Comparison of ENCODE assay signal across 15 cellular contexts in genomic region chr13:66407159-66407558, GRCh38.
DNase-seq lines count a peak whose midpoint lies in the region; ATAC-seq and TF ChIP-seq lines count a peak whose summit lies in the region.
"Had no signal": no experiment of that assay in that cellular context is flagged by ENCODE, and none has a peak within 500 bp of the region (broad histone marks: within the 10 kb centered on the region; RNA-seq: fewer than 3 reads in every experiment).

No MANE protein-coding gene starts in this region.

- no peak overlapping the region for H3K23ac ChIP-seq in neuronal stem cell (ENCODE audit: low read depth, low read length, poor library complexity)

- H3K18ac ChIP-seq in neuronal stem cell (ENCODE audit: low read length) = no peak overlapping the region

- H3K9me2 ChIP-seq in GM23338 (ENCODE audit: insufficient read depth) = no peaks in the 10 kb centered on the region

- no peak overlapping the region for H2BK15ac ChIP-seq in neuronal stem cell (ENCODE audit: low read length)

- peaks cover 9% of the 10 kb centered on the region for H3K4me1 ChIP-seq in GM23338 (ENCODE audit: insufficient read depth)
- peaks cover 1 to 12% of the 10 kb centered on the region in 2 donors for H3K4me1 ChIP-seq in neuronal stem cell (ENCODE audit: control insufficient read depth in 2 of 2, insufficient read depth in 1 of 2, low read depth in 1 of 2, low read length in 2 of 2)
- no peaks in the 10 kb centered on the region for H3K4me1 ChIP-seq in prostate gland (replicated peaks)
- no peaks in the 10 kb centered on the region for H3K4me1 ChIP-seq in Caco-2
- H3K4me1 ChIP-seq: BLaER1 had no signal

- H3K14ac ChIP-seq in neuronal stem cell (ENCODE audit: low read length) = no peak overlapping the region

- TF ChIP-seq POLR2A in prostate gland (IDR thresholded peaks at IDR 0.05) = no peak

- no peak overlapping the region for H4K8ac ChIP-seq in neuronal stem cell (ENCODE audit: low read depth, low read length)

- H3K4me3 ChIP-seq in GM23338 (no peak overlapping the region), neuronal stem cell (ENCODE audit: low read length in 2 of 2) (no peak overlapping the region), prostate gland (no peak overlapping the region), Caco-2 (ENCODE audit: low read depth, low read length) (no peak overlapping the region)
- H3K4me3 ChIP-seq: BLaER1 had no signal

- H3K27me3 Mint-ChIP-seq in GM23338 (ENCODE audit: insufficient read depth, low read depth, poor library complexity) = no peaks in the 10 kb centered on the region
- H3K27me3 Mint-ChIP-seq in Caco-2 (ENCODE audit: insufficient read depth, unreplicated experiment) = peaks cover 10% of the 10 kb centered on the region

- intact Hi-C loops in prostate gland (cut with DNase I) (no loop called here), Caco-2 (cut with micrococcal nuclease; ENCODE audit: unreplicated experiment) (no loop called here)

- no peak overlapping the region for H2BK5ac ChIP-seq in neuronal stem cell (ENCODE audit: low read length)

- no peaks in the 10 kb centered on the region for H3K27me3 ChIP-seq in GM23338 (ENCODE audit: insufficient read depth)
- H3K27me3 ChIP-seq in neuronal stem cell (ENCODE audit: control insufficient read depth in 3 of 3, insufficient read depth in 3 of 3, low read depth in 1 of 3, low read length in 3 of 3) = no peaks in the 10 kb centered on the region
- no peaks in the 10 kb centered on the region for H3K27me3 ChIP-seq in prostate gland (replicated peaks; ENCODE audit: insufficient read depth)
- H3K27me3 ChIP-seq in Caco-2 (replicated peaks; ENCODE audit: control insufficient read depth, insufficient read depth, low read length) = no peaks in the 10 kb centered on the region
- H3K27me3 ChIP-seq: BLaER1 had no signal

- H3K4me3 Mint-ChIP-seq in GM23338 (no peak overlapping the region), Caco-2 (ENCODE audit: unreplicated experiment) (no peak overlapping the region)

- no CpG with 5 or more reads among the region's 3 CpGs for WGBS in neuronal stem cell (ENCODE audit: extremely low coverage in 2 of 2, insufficient read length in 2 of 2, insufficient replicate concordance in 1 of 2), 2 donors
- 23% methylated on average over 3 of the region's 3 CpGs for WGBS in prostate gland

- H3K4me1 Mint-ChIP-seq in GM23338 (peaks cover 17% of the 10 kb centered on the region), Caco-2 (ENCODE audit: low read depth, unreplicated experiment) (no peaks in the 10 kb centered on the region)

- no peaks in the 10 kb centered on the region for H3F3A ChIP-seq in GM23338 (replicated peaks; ENCODE audit: low read depth)

- DNase-seq in GM23338 (ENCODE audit: low spot score) (no peak), astrocyte of the hippocampus (ENCODE audit: low read depth, low spot score) (peak; percentile 55), iris pigment epithelial cell (ENCODE audit: low read depth) (peak; percentile 28), neuronal stem cell (ENCODE audit: low spot score) (peak; percentile 27), prostate gland (ENCODE audit: low spot score) (no peak), left lobe of liver (ENCODE audit: low spot score) (no peak), Caco-2 (no peak)
- DNase-seq: 8988T, EL, Karpas-422, NCI-H1105 treated with DMSO at 0.1 percent for 48 hours, NCI-H187, NCI-H774 had no signal

- no peak overlapping the region for H3K9ac ChIP-seq in neuronal stem cell (ENCODE audit: low read depth, low read length, poor library complexity)
- H3K9ac ChIP-seq: BLaER1 had no signal

- H3K9me3 ChIP-seq in neuronal stem cell (replicated peaks in 1 of 2; ENCODE audit: control insufficient read depth in 2 of 2, insufficient read depth in 1 of 2, low read depth in 1 of 2, low read length in 2 of 2) = no peaks in the 10 kb centered on the region
- H3K9me3 ChIP-seq in prostate gland = no peaks in the 10 kb centered on the region
- no peaks in the 10 kb centered on the region for H3K9me3 ChIP-seq in Caco-2
- H3K9me3 ChIP-seq: BLaER1 had no signal

- 0 out of 2 replicates have a peak overlapping the region, but pooled peaks have one; percentile 15 for H3K4me2 ChIP-seq in GM23338
- H3K4me2 ChIP-seq in neuronal stem cell (ENCODE audit: insufficient read depth, low read length, poor library complexity, severe bottlenecking) = no peak overlapping the region
- H3K4me2 ChIP-seq: BLaER1 had no signal

- no peaks in the 10 kb centered on the region for H4K20me1 ChIP-seq in GM23338 (replicated peaks; ENCODE audit: insufficient read depth)
- H4K20me1 ChIP-seq: BLaER1 had no signal

- BruUV-seq in Caco-2 (replicated peaks; lab: Mats Ljungman, UMichigan) = no TSS peak

- H3K36me3 ChIP-seq in GM23338 (ENCODE audit: insufficient read depth) (no peaks in the 10 kb centered on the region), neuronal stem cell (replicated peaks in 1 of 2; ENCODE audit: control insufficient read depth in 2 of 2, insufficient read depth in 2 of 2, low read length in 2 of 2) (no peaks in the 10 kb centered on the region), prostate gland (no peaks in the 10 kb centered on the region), Caco-2 (ENCODE audit: control insufficient read depth, insufficient read depth, low read length) (no peaks in the 10 kb centered on the region)
- H3K36me3 ChIP-seq: BLaER1 had no signal

- H3K9me3 Mint-ChIP-seq in GM23338 = no peaks in the 10 kb centered on the region
- H3K9me3 Mint-ChIP-seq in Caco-2 (ENCODE audit: unreplicated experiment) = no peaks in the 10 kb centered on the region

- H2AFZ ChIP-seq in GM23338 (no peak overlapping the region), neuronal stem cell (ENCODE audit: low read length) (peak overlapping the region; percentile 71)

- H3K36me3 Mint-ChIP-seq in GM23338 (ENCODE audit: low read depth) = no peaks in the 10 kb centered on the region
- no peaks in the 10 kb centered on the region for H3K36me3 Mint-ChIP-seq in Caco-2 (ENCODE audit: insufficient read depth, unreplicated experiment)

- no peak overlapping the region for H3K27ac ChIP-seq in GM23338 (ENCODE audit: low read depth)
- H3K27ac ChIP-seq in neuronal stem cell (replicated peaks; ENCODE audit: low read length) = peak overlapping the region; percentile 61
- H3K27ac ChIP-seq in prostate gland = no peak overlapping the region
- H3K27ac ChIP-seq: BLaER1 had no signal

- ATAC-seq in GM23338 = no peak
- no peak for ATAC-seq in left lobe of liver
- ATAC-seq in HG03196 (IDR thresholded peaks at IDR 0.05; ENCODE audit: unreplicated experiment) = no peak

- POLR2A ChIA-PET in Caco-2 (lab: Charles Lee) = no interaction called here

- H3K27ac Mint-ChIP-seq in GM23338 (peak overlapping the region; percentile 59; the same call in 1 of the 2 replicates), Caco-2 (ENCODE audit: unreplicated experiment) (no peak overlapping the region)

- TF ChIP-seq CTCF in GM23338 (conservative IDR thresholded peaks at IDR 0.05; ENCODE audit: low read depth in 2 of 2) (no peak), prostate gland (IDR thresholded peaks at IDR 0.05) (no peak), Caco-2 (IDR thresholded peaks at IDR 0.05; ENCODE audit: insufficient read depth in 1 of 2, low read depth in 1 of 2, low read length in 1 of 2, severe bottlenecking in 1 of 2, unreplicated experiment in 1 of 2) (no peak)

- no peak overlapping the region for H2BK12ac ChIP-seq in neuronal stem cell (ENCODE audit: low read length)

- CTCF ChIA-PET in Caco-2 (lab: Charles Lee) = no interaction called here

- H3K4ac ChIP-seq in neuronal stem cell (ENCODE audit: low read length) = no peak overlapping the region

- no peak overlapping the region for H2BK120ac ChIP-seq in neuronal stem cell (ENCODE audit: low read depth, low read length)

- H4K91ac ChIP-seq in neuronal stem cell (ENCODE audit: low read depth, low read length, poor library complexity) = no peak overlapping the region

- H2AK5ac ChIP-seq in neuronal stem cell (ENCODE audit: low read depth, low read length) = no peak overlapping the region

- no peaks in the 10 kb centered on the region for H3K79me1 ChIP-seq in neuronal stem cell (ENCODE audit: low read depth, low read length)

- H3K79me2 ChIP-seq in GM23338 (replicated peaks; ENCODE audit: insufficient read depth) = no peaks in the 10 kb centered on the region

TF ChIP-seq in GM23338, 12 proteins besides CTCF, POLR2A, EP300 and RAD21 (continues in another document):
- TF ChIP-seq EZH2phosphoT487 (IDR thresholded peaks at IDR 0.05; ENCODE audit: unreplicated experiment) (no peak), EZH2 (IDR thresholded peaks at IDR 0.05; ENCODE audit: low read depth, unreplicated experiment) (no peak)

Comparison
In these comparisons a context has a peak if more than half of its experiments do, and no peak if none do; other contexts are left out.
1. DNase-seq: peak in astrocyte of the hippocampus (single experiment), iris pigment epithelial cell (single experiment) and neuronal stem cell (single experiment); none in GM23338 (single experiment), prostate gland (single experiment), left lobe of liver (single experiment) and Caco-2 (0 of 2).